Comparison of ENCODE assay signal across 24 cellular contexts in genomic region chr9:137800196-137801022, GRCh38.
DNase-seq lines count a peak whose midpoint lies in the region; ATAC-seq, FAIRE-seq and TF ChIP-seq lines count a peak whose summit lies in the region.
"Had no signal": no experiment of that assay in that cellular context is flagged by ENCODE, and none has a peak within 500 bp of the region (broad histone marks: within the 10 kb centered on the region; RNA-seq: fewer than 3 reads in every experiment).

No MANE protein-coding gene starts in this region.

- intact Hi-C loops in kidney (cut with DNase I): no loop called here

- in situ Hi-C loops in GM18951 (cut with MboI; ENCODE audit: low sequenced_read_pairs, unreplicated experiment): no loop called here

- H3K4me1 Mint-ChIP-seq in T-helper 17 cell (peaks cover 8% of the 10 kb centered on the region), osteocyte (ENCODE audit: unreplicated experiment) (no peaks in the 10 kb centered on the region)
- peaks cover 15% of the 10 kb centered on the region for H3K4me1 Mint-ChIP-seq in stimulated activated effector memory CD8-positive, alpha-beta T cell treated with anti-CD3 and anti-CD28 coated beads, Interleukin-12 subunit alpha, Interleukin-12 subunit beta, amount 100 ng/mL, for 72 hours
- H3K4me1 Mint-ChIP-seq: CD14-positive monocyte, GM23338, H9 had no signal

- H3K27ac Mint-ChIP-seq in T-helper 17 cell (peak overlapping the region; percentile 85), osteocyte (ENCODE audit: unreplicated experiment) (no peak overlapping the region)
- peak overlapping the region; percentile 90 for H3K27ac Mint-ChIP-seq in stimulated activated effector memory CD8-positive, alpha-beta T cell treated with anti-CD3 and anti-CD28 coated beads, Interleukin-12 subunit alpha, Interleukin-12 subunit beta, amount 100 ng/mL, for 72 hours
- H3K27ac Mint-ChIP-seq: GM23338 had no signal

- no peaks in the 10 kb centered on the region for H3K9me3 Mint-ChIP-seq in stimulated activated effector memory CD8-positive, alpha-beta T cell treated with anti-CD3 and anti-CD28 coated beads, Interleukin-12 subunit alpha, Interleukin-12 subunit beta, amount 100 ng/mL, for 72 hours
- peaks cover 4% of the 10 kb centered on the region for H3K9me3 Mint-ChIP-seq in osteocyte (ENCODE audit: unreplicated experiment)
- H3K9me3 Mint-ChIP-seq: CD8-positive, alpha-beta memory T cell; GM23338; H9 had no signal

- no peak for FAIRE-seq in kidney (lab: Jason Lieb, UNC)
- FAIRE-seq: A204.1 had no signal

- peak; percentile 12 for TF ChIP-seq POLR2A in GM18951 (IDR thresholded peaks at IDR 0.05; ENCODE audit: extremely low read depth, insufficient read depth, insufficient read length)

- no peak for DNase-seq in T-helper 17 cell
- peak; percentile 51 for DNase-seq in kidney
- no peak for DNase-seq in stimulated activated effector memory CD8-positive, alpha-beta T cell treated with anti-CD3 and anti-CD28 coated beads, Interleukin-12 subunit alpha, Interleukin-12 subunit beta, amount 100 ng/mL, for 72 hours (ENCODE audit: low spot score in 2 of 2)
- no peak for DNase-seq in osteocyte (ENCODE audit: extremely low spot score, unreplicated experiment)
- DNase-seq in AML-193 (lab: John Stamatoyannopoulos, UW): no peak
- no peak for DNase-seq in activated effector memory CD4-positive, alpha-beta T cell treated with Interleukin-2 at 50 U/mL for 16 hours
- no peak for DNase-seq in hypothalamus (lab: John Stamatoyannopoulos, UW)
- DNase-seq: CD8-positive, alpha-beta memory T cell; DMS153; DND-41; H9; Karpas-422; NCI-H1092; NCI-H1417 treated with DMSO at 0.1 percent for 48 hours; NCI-H1694 treated with DMSO at 0.1 percent for 48 hours; NCI-H2081; NCI-H2227 treated with DMSO at 0.1 percent for 48 hours; NCI-H526 treated with DMSO at 0.1 percent for 48 hours; RPMI8226; SHP77 treated with DMSO at 0.1 percent for 48 hours had no signal

- no peak overlapping the region for H3K9ac ChIP-seq in kidney (ENCODE audit: low read length in 2 of 2)

- H3K9me3 ChIP-seq in T-helper 17 cell (ENCODE audit: control insufficient read depth, low read length, poor library complexity, severe bottlenecking) (no peaks in the 10 kb centered on the region), kidney (ENCODE audit: control insufficient read depth in 1 of 2, low read length in 2 of 2) (no peaks in the 10 kb centered on the region)

- H3K27ac ChIP-seq in kidney (ENCODE audit: low read depth in 2 of 2, low read length in 2 of 2): no peak overlapping the region

- H3K4me3 Mint-ChIP-seq in T-helper 17 cell (no peak overlapping the region), osteocyte (ENCODE audit: unreplicated experiment) (no peak overlapping the region)
- no peak overlapping the region for H3K4me3 Mint-ChIP-seq in stimulated activated effector memory CD8-positive, alpha-beta T cell treated with anti-CD3 and anti-CD28 coated beads, Interleukin-12 subunit alpha, Interleukin-12 subunit beta, amount 100 ng/mL, for 72 hours
- H3K4me3 Mint-ChIP-seq: CD14-positive monocyte; CD8-positive, alpha-beta memory T cell; GM23338; H9 had no signal

- no peak for ATAC-seq in T-helper 17 cell
- ATAC-seq in stimulated activated effector memory CD8-positive, alpha-beta T cell treated with anti-CD3 and anti-CD28 coated beads, Interleukin-12 subunit alpha, Interleukin-12 subunit beta, amount 100 ng/mL, for 72 hours: no peak
- ATAC-seq: GM23338 had no signal

- TF ChIP-seq CTCF in kidney (IDR thresholded peaks at IDR 0.05; ENCODE audit: borderline replicate concordance, extremely low read depth, insufficient read depth): no peak
- TF ChIP-seq CTCF in osteocyte (IDR thresholded peaks at IDR 0.05): no peak

- H3K36me3 Mint-ChIP-seq in T-helper 17 cell (ENCODE audit: low read depth) (peaks cover 13% of the 10 kb centered on the region), osteocyte (ENCODE audit: unreplicated experiment) (peaks cover 50% of the 10 kb centered on the region)
- peaks cover 67% of the 10 kb centered on the region for H3K36me3 Mint-ChIP-seq in stimulated activated effector memory CD8-positive, alpha-beta T cell treated with anti-CD3 and anti-CD28 coated beads, Interleukin-12 subunit alpha, Interleukin-12 subunit beta, amount 100 ng/mL, for 72 hours

- H3K36me3 ChIP-seq in kidney (ENCODE audit: control insufficient read depth in 1 of 2, insufficient read depth in 2 of 2, low read length in 2 of 2): peaks cover 13 to 20% of the 10 kb centered on the region in 2 donors

- H3K4me3 ChIP-seq in kidney (ENCODE audit: low read length in 2 of 2): no peak overlapping the region
- H3K4me3 ChIP-seq: GM23338 had no signal

- H3K27me3 Mint-ChIP-seq in T-helper 17 cell (no peaks in the 10 kb centered on the region), osteocyte (ENCODE audit: unreplicated experiment) (no peaks in the 10 kb centered on the region)
- H3K27me3 Mint-ChIP-seq: CD8-positive, alpha-beta memory T cell had no signal

- no peaks in the 10 kb centered on the region for H3K4me1 ChIP-seq in kidney (ENCODE audit: control insufficient read depth in 1 of 2, insufficient read depth in 1 of 2, low read depth in 1 of 2, low read length in 2 of 2)
